In genomic region chr9:92668746-92669526, GRCh38 we compare ENCODE assay signal across 8 cellular contexts. TPM values are rescaled to one million over a fixed set of nuclear protein-coding genes. Genes with fewer than 3 reads are reported as not detected.
A peak's percentile ranks its signal among the peaks of the same experiment; 100 is the strongest.
DNase-seq lines count a peak whose midpoint lies in the region; ATAC-seq and TF ChIP-seq lines count a peak whose summit lies in the region.

No MANE protein-coding gene starts in this region.

- H3K4me3 ChIP-seq in body of pancreas, result peak overlapping the region; percentile 93 to 99

- DNase-seq in RKO (ENCODE audit: low spot score) (peak; percentile 83), body of pancreas (peak in 3 of 4 donors; percentile 25 to 44 (median 34)), iris pigment epithelial cell (ENCODE audit: low read depth) (peak; percentile 84), inferior parietal cortex (ENCODE audit: extremely low spot score) (no peak)
- peak; percentile 71 for DNase-seq in stimulated activated CD4-positive, alpha-beta T cell treated with anti-CD3 and anti-CD28 coated beads, Interleukin-15, amount 100 ng/mL, for 24 hours
- no peak for DNase-seq in activated CD4-positive, CD25-positive, alpha-beta regulatory T cell (lab: John Stamatoyannopoulos, UW)

- H3K27me3 ChIP-seq in body of pancreas, result no peaks in the 10 kb centered on the region

- H3K9me3 ChIP-seq in body of pancreas, result no peaks in the 10 kb centered on the region

- intact Hi-C loops in body of pancreas (cut with DNase I), result no loop called here

- peaks cover 39% of the 10 kb centered on the region for H3K4me1 ChIP-seq in body of pancreas

- H3K27ac ChIP-seq in body of pancreas, result peak overlapping the region in 3 of 4 donors; percentile 61 to 86 (median 82)

- ATAC-seq in GM21390 (IDR thresholded peaks at IDR 0.05; ENCODE audit: unreplicated experiment) (peak; percentile 6), body of pancreas (no peak), HG02840 (IDR thresholded peaks at IDR 0.05; ENCODE audit: low FRiP score, unreplicated experiment) (no peak)

- no peak for TF ChIP-seq CTCF in body of pancreas (IDR thresholded peaks at IDR 0.05)

- H3K36me3 ChIP-seq in body of pancreas (replicated peaks in 1 of 2; ENCODE audit: insufficient read depth in 1 of 2, low read depth in 2 of 2), result no peaks in the 10 kb centered on the region

- 16 to 17% methylated on average over 14 of the region's 14 CpGs for WGBS in body of pancreas, 2 donors

- TF ChIP-seq POLR2A in body of pancreas (IDR thresholded peaks at IDR 0.05), result no peak

RNA-seq across cellular contexts. Expression of gene IPPK, which starts 1.0 kb away (rescaled TPM):
- total RNA-seq in body of pancreas, result 1 to 10 TPM; 2.9 to 6.3 TPM

Comparison
In these comparisons a context has a peak if more than half of its experiments do, and no peak if none do; other contexts are left out.
1. DNase-seq: peak in RKO (single experiment), body of pancreas (3 of 4), iris pigment epithelial cell (single experiment) and stimulated activated CD4-positive, alpha-beta T cell treated with anti-CD3 and anti-CD28 coated beads, Interleukin-15, amount 100 ng/mL, for 24 hours (single experiment); none in inferior parietal cortex (single experiment) and activated CD4-positive, CD25-positive, alpha-beta regulatory T cell (0 of 4).